8 cellular contexts compared by ENCODE assay signal in genomic region chr1:214584805-214585766, GRCh38. TPM values are rescaled to one million over a fixed set of nuclear protein-coding genes. Genes with fewer than 3 reads are reported as not detected.
A peak's percentile ranks its signal among the peaks of the same experiment; 100 is the strongest.
DNase-seq lines count a peak whose midpoint lies in the region; ATAC-seq and TF ChIP-seq lines count a peak whose summit lies in the region.

No MANE protein-coding gene starts in this region.

- no peak overlapping the region for H3K9ac ChIP-seq in colonic mucosa (ENCODE audit: low read depth in 2 of 2, low read length in 2 of 2)

- intact Hi-C loops in colonic mucosa (cut with DNase I) (loop anchor here (2.0 to 5.0 kb wide), 3 partner anchors 198 to 323 kb away; no protein-coding TSS in a partner anchor), mucosa of descending colon (cut with DNase I, micrococcal nuclease) (loop anchor here (5.0 kb wide), 1 partner anchor 253 kb away; no protein-coding TSS in a partner anchor)

- H3K4me3 ChIP-seq in colonic mucosa = no peak overlapping the region
- H3K4me3 ChIP-seq in mucosa of descending colon = no peak overlapping the region

- no peaks in the 10 kb centered on the region for H3K4me1 ChIP-seq in colonic mucosa
- no peaks in the 10 kb centered on the region for H3K4me1 ChIP-seq in mucosa of descending colon (ENCODE audit: low read depth)

- DNase-seq in ACHN (peak; percentile 89), NCI-H69 (lab: John Stamatoyannopoulos, UW) (peak; percentile 68), colonic mucosa (no peak), mucosa of descending colon (no peak), GM19240 (ENCODE audit: insufficient read length, low spot score) (no peak), COLO668 (lab: John Stamatoyannopoulos, UW; ENCODE audit: unreplicated experiment) (no peak)

- no peak overlapping the region for H3K27ac ChIP-seq in colonic mucosa

- H3K27me3 ChIP-seq in colonic mucosa = no peaks in the 10 kb centered on the region

- ATAC-seq in GM18508 (IDR thresholded peaks at IDR 0.05; ENCODE audit: insufficient read depth, unreplicated experiment) (peak; percentile 92), HG03097 (IDR thresholded peaks at IDR 0.05; ENCODE audit: low FRiP score, unreplicated experiment) (peak; percentile 47), mucosa of descending colon (peak; percentile 58)

- TF ChIP-seq CTCF in colonic mucosa (IDR thresholded peaks at IDR 0.05) (peak; percentile 43), mucosa of descending colon (IDR thresholded peaks at IDR 0.05) (peak; percentile 23)

- H3K9me3 ChIP-seq in colonic mucosa = no peaks in the 10 kb centered on the region
- no peaks in the 10 kb centered on the region for H3K9me3 ChIP-seq in mucosa of descending colon

- H3K36me3 ChIP-seq in colonic mucosa (no peaks in the 10 kb centered on the region), mucosa of descending colon (ENCODE audit: low read depth) (no peaks in the 10 kb centered on the region)

- in situ Hi-C loops in ACHN (cut with HindIII; ENCODE audit: low pct_ligation_motif_present, low pct_unique_long_range_greater_than_20kb, low sequenced_read_pairs) = loop anchor here (25.0 kb wide), 1 partner anchor 248 kb away; no protein-coding TSS in a partner anchor

RNA-seq across cellular contexts. Expression of gene CENPF, which starts 17.9 kb away (rescaled TPM):
- total RNA-seq in colonic mucosa = 10 to 100 TPM; 21.2 to 67.9 TPM
- 10 to 100 TPM in 1 of 3 donors, 1 to 10 TPM in 2; 4.1 to 27.1 (median 6.3) TPM for total RNA-seq in mucosa of descending colon

RNA-seq across cellular contexts. Expression of gene PTPN14, which starts 33.7 kb away (rescaled TPM):
- 10 to 100 TPM in 1 of 2 donors, 1 to 10 TPM in 1; 9.8 to 11.8 TPM for total RNA-seq in colonic mucosa
- total RNA-seq in mucosa of descending colon = 10 to 100 TPM in 1 of 3 donors, 1 to 10 TPM in 2; 5.8 to 49.0 (median 8.3) TPM

Comparison
In these comparisons a context has a peak if more than half of its experiments do, and no peak if none do; other contexts are left out.
1. DNase-seq: peak in ACHN (single experiment) and NCI-H69 (single experiment); none in colonic mucosa (single experiment), mucosa of descending colon (0 of 3), GM19240 (single experiment) and COLO668 (single experiment).
2. Peak in every context shown above with its lines, with median percentiles within 50 percentile points of each other: ATAC-seq.